8 cellular contexts compared by ENCODE assay signal in the genomic region with DNA sequence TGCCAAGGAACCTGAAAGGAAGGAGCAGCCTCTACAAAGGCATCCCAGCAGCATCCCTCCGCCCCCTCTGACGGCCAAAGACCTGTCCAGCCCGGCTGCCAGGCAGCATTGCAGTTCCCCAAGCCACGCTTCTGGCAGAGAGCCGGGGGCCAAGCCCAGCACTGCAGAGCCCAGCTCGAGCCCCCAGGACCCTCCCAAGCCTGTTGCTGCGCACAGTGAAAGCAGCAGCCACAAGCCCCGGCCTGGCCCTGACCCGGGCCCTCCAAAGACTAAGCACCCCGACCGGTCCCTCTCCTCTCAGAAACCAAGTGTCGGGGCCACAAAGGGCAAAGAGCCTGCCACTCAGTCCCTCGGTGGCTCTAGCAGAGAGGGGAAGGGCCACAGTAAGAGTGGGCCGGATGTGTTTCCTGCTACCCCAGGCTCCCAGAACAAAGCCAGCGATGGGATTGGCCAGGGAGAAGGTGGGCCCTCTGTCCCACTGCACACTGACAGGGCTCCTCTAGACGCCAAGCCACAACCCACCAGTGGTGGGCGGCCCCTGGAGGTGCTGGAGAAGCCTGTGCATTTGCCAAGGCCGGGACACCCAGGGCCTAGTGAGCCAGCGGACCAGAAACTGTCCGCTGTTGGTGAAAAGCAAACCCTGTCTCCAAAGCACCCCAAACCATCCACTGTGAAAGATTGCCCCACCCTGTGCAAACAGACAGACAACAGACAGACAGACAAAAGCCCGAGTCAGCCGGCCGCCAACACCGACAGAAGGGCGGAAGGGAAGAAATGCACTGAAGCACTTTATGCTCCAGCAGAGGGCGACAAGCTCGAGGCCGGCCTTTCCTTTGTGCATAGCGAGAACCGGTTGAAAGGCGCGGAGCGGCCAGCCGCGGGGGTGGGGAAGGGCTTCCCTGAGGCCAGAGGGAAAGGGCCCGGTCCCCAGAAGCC. TPM values are rescaled to one million over a fixed set of nuclear protein-coding genes. Genes with fewer than 3 reads are reported as not detected.
DNase-seq lines count a peak whose midpoint lies in the region; ATAC-seq and TF ChIP-seq lines count a peak whose summit lies in the region.

No MANE protein-coding gene starts in this region.

- H3K9me3 Mint-ChIP-seq in activated CD8-positive, alpha-beta T cell treated with anti-CD3 and anti-CD28 coated beads for 36 hours, result no peaks in the 10 kb centered on the region

- H3K27ac Mint-ChIP-seq in activated CD8-positive, alpha-beta T cell treated with anti-CD3 and anti-CD28 coated beads for 36 hours, result peak overlapping the region; percentile 97

- H3K36me3 ChIP-seq in KOPT-K1 (ENCODE audit: insufficient read depth, low read length), result peaks cover 33% of the 10 kb centered on the region

- intact Hi-C loops in activated CD8-positive, alpha-beta T cell treated with anti-CD3 and anti-CD28 coated beads for 36 hours (cut with micrococcal nuclease), result loop anchor here (2.0 kb wide), 1 partner anchor 41 kb away; no protein-coding TSS in a partner anchor

- no peaks in the 10 kb centered on the region for H3K9me3 ChIP-seq in KOPT-K1 (ENCODE audit: insufficient read depth, low read length, poor library complexity, severe bottlenecking)

- H3K4me3 Mint-ChIP-seq in activated CD8-positive, alpha-beta T cell treated with anti-CD3 and anti-CD28 coated beads for 36 hours, result peak overlapping the region; percentile 75

- H3K4me1 Mint-ChIP-seq in activated CD8-positive, alpha-beta T cell treated with anti-CD3 and anti-CD28 coated beads for 36 hours (ENCODE audit: low read depth), result peaks cover 51% of the 10 kb centered on the region

- peak; percentile 81 for ATAC-seq in GM21423 (IDR thresholded peaks at IDR 0.05; ENCODE audit: unreplicated experiment)
- ATAC-seq in activated CD8-positive, alpha-beta T cell treated with anti-CD3 and anti-CD28 coated beads for 36 hours, result peak; percentile 86

- H3K36me3 Mint-ChIP-seq in activated CD8-positive, alpha-beta T cell treated with anti-CD3 and anti-CD28 coated beads for 36 hours (ENCODE audit: low read depth), result peaks cover 20% of the 10 kb centered on the region

- no peaks in the 10 kb centered on the region for H3K27me3 Mint-ChIP-seq in activated CD8-positive, alpha-beta T cell treated with anti-CD3 and anti-CD28 coated beads for 36 hours

- CTCF ChIA-PET in activated CD8-positive, alpha-beta T cell treated with anti-CD3 and anti-CD28 coated beads for 36 hours (lab: Charles Lee), result interaction anchor here (0.7 to 18.9 kb wide), 11 partner anchors 8 to 56 kb away, joined by 3 to 349 read pairs (median 8); a partner anchor contains a TSS

- DNase-seq in C1 segment of cervical spinal cord (lab: John Stamatoyannopoulos, UW), result peak in 13 of 14 donors; percentile 52 to 86 (median 71)
- peak; percentile 92 for DNase-seq in activated CD8-positive, alpha-beta T cell treated with anti-CD3 and anti-CD28 coated beads for 36 hours
- peak; percentile 92 for DNase-seq in ecto neural progenitor cell (ENCODE audit: low spot score)
- peak; percentile 94 for DNase-seq in medulla oblongata (ENCODE audit: extremely low spot score)
- peak; percentile 57 to 63 (median 61) for DNase-seq in stimulated activated CD4-positive, alpha-beta T cell treated with anti-CD3 and anti-CD28 coated beads, TNF-alpha, amount 100 ng/mL, for 4 hours (ENCODE audit: low read depth in 3 of 3)
- DNase-seq in dedifferentiated amniotic fluid mesenchymal stem cell (ENCODE audit: extremely low spot score), result no peak

- H3K27ac ChIP-seq in KOPT-K1 (ENCODE audit: low read depth, low read length, poor library complexity, severe bottlenecking), result peak overlapping the region; percentile 97

- POLR2A ChIA-PET in activated CD8-positive, alpha-beta T cell treated with anti-CD3 and anti-CD28 coated beads for 36 hours (lab: Charles Lee), result interaction anchor here (0.7 to 5.1 kb wide), 9 partner anchors 10 to 1050 kb away, joined by 3 to 44 read pairs (median 4); a partner anchor contains a TSS

- TF ChIP-seq CTCF in activated CD8-positive, alpha-beta T cell treated with anti-CD3 and anti-CD28 coated beads for 36 hours (IDR thresholded peaks at IDR 0.05), result peak; percentile 82

RNA-seq across cellular contexts. Expression of a gene that starts 30.8 kb away (rescaled TPM):
- not detected for total RNA-seq in activated CD8-positive, alpha-beta T cell treated with anti-CD3 and anti-CD28 coated beads for 36 hours
